In the genomic region with DNA sequence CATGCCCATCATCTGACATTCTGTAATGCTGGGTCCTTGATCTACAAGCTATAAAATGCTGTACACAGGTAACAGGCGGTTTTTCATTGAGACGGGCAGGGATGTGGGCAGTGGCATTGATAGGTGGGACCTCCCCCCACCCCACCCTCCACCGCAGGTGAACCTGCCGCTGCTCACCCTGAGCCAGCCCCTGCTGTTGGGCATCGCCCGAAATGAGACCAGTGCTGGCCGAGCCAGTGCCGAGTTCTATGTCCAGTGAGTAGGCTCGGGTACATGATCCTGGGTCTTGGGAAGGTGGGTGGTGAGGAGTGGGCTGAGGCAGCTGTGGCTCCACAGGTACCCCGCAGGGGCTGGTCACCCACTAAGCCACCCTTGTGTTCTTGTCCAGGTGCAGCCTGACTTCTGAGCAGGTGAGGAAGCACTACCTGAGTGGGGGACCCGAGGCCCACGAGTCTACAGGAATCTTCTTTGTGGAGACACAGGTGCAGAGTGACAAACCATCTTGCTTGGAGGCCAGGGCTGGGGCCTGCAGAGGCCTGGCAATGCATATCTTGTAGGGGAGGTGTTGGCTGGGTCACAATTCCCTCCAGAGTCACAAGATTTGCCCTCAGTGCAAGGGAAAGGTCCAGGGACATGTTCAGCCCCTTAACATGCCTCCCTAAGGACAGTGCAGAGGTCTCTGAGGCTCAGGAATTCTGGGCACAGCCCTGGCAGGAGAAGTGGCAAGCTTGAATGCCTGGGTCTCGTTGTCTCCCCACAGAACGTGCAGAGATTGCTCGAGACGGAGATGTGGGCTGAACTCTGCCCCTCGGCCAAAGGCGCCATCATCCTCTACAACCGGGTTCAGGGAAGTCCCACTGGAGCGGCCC, we compare ENCODE assay signal across 8 cellular contexts. TPM values are rescaled to one million over a fixed set of nuclear protein-coding genes. Genes with fewer than 3 reads are reported as not detected.
DNase-seq lines count a peak whose midpoint lies in the region; ATAC-seq lines count a peak whose summit lies in the region.

No MANE protein-coding gene starts in this region.

- peaks cover 24 to 34% (median 26%) of the 10 kb centered on the region in 3 donors for H3K4me1 Mint-ChIP-seq in IgD-negative memory B cell
- H3K4me1 Mint-ChIP-seq in immature natural killer cell: peaks cover 40 to 53% of the 10 kb centered on the region in 2 donors
- peaks cover 44 to 83% of the 10 kb centered on the region in 2 donors for H3K4me1 Mint-ChIP-seq in stimulated activated naive B cell treated with anti-CD40 and anti-IgM and Interleukin-4, amounts not matched to agents 10 μg/mL and 1 μg/mL and 100 μg/mL, for 72 hours

- H3K4me3 Mint-ChIP-seq in IgD-negative memory B cell: peak overlapping the region; percentile 88 to 98 (median 96)
- peak overlapping the region; percentile 86 to 94 (median 87) for H3K4me3 Mint-ChIP-seq in immature natural killer cell
- peak overlapping the region; percentile 58 to 97 for H3K4me3 Mint-ChIP-seq in stimulated activated naive B cell treated with anti-CD40 and anti-IgM and Interleukin-4, amounts not matched to agents 10 μg/mL and 1 μg/mL and 100 μg/mL, for 72 hours

- H3K36me3 Mint-ChIP-seq in IgD-negative memory B cell (no peaks in the 10 kb centered on the region), immature natural killer cell (no peaks in the 10 kb centered on the region)
- H3K36me3 Mint-ChIP-seq in activated naive CD4-positive, alpha-beta T cell treated with anti-CD3 and anti-CD28 coated beads, Interleukin-2, amount 50 U/mL, for 72 hours: peaks cover 0 to 8% of the 10 kb centered on the region in 2 donors
- peaks cover 21 to 23% of the 10 kb centered on the region in 2 donors for H3K36me3 Mint-ChIP-seq in stimulated activated naive B cell treated with anti-CD40 and anti-IgM and Interleukin-4, amounts not matched to agents 10 μg/mL and 1 μg/mL and 100 μg/mL, for 72 hours

- H3K9me3 Mint-ChIP-seq in IgD-negative memory B cell (no peaks in the 10 kb centered on the region), immature natural killer cell (no peaks in the 10 kb centered on the region)
- H3K9me3 Mint-ChIP-seq in activated naive CD4-positive, alpha-beta T cell treated with anti-CD3 and anti-CD28 coated beads, Interleukin-2, amount 50 U/mL, for 72 hours: no peaks in the 10 kb centered on the region
- no peaks in the 10 kb centered on the region for H3K9me3 Mint-ChIP-seq in stimulated activated naive B cell treated with anti-CD40 and anti-IgM and Interleukin-4, amounts not matched to agents 10 μg/mL and 1 μg/mL and 100 μg/mL, for 72 hours

- H3K27ac Mint-ChIP-seq in IgD-negative memory B cell: peak overlapping the region; percentile 97 to 99 (median 97)
- peak overlapping the region; percentile 81 to 92 for H3K27ac Mint-ChIP-seq in activated naive CD4-positive, alpha-beta T cell treated with anti-CD3 and anti-CD28 coated beads, Interleukin-2, amount 50 U/mL, for 72 hours
- peak overlapping the region; percentile 76 to 94 (median 86) for H3K27ac Mint-ChIP-seq in immature natural killer cell
- peak overlapping the region; percentile 79 for H3K27ac Mint-ChIP-seq in stimulated activated naive B cell treated with anti-CD40 and anti-IgM and Interleukin-4, amounts not matched to agents 10 μg/mL and 1 μg/mL and 100 μg/mL, for 72 hours

- H3K27me3 Mint-ChIP-seq in IgD-negative memory B cell (no peaks in the 10 kb centered on the region), immature natural killer cell (ENCODE audit: low read depth in 3 of 3) (peaks cover 0 to 4% (median 2%) of the 10 kb centered on the region in 3 donors)
- no peaks in the 10 kb centered on the region for H3K27me3 Mint-ChIP-seq in stimulated activated naive B cell treated with anti-CD40 and anti-IgM and Interleukin-4, amounts not matched to agents 10 μg/mL and 1 μg/mL and 100 μg/mL, for 72 hours

- no peak for ATAC-seq in activated naive CD4-positive, alpha-beta T cell treated with anti-CD3 and anti-CD28 coated beads, Interleukin-2, amount 50 U/mL, for 72 hours
- ATAC-seq in stimulated activated naive B cell treated with anti-CD40 and anti-IgM and Interleukin-4, amounts not matched to agents 10 μg/mL and 1 μg/mL and 100 μg/mL, for 72 hours (replicated peaks): no peak
- no peak for ATAC-seq in HG03432 (IDR thresholded peaks at IDR 0.05; ENCODE audit: unreplicated experiment)

- DNase-seq in activated naive CD4-positive, alpha-beta T cell treated with anti-CD3 and anti-CD28 coated beads, Interleukin-2, amount 50 U/mL, for 72 hours (ENCODE audit: low spot score in 2 of 2): no peak
- DNase-seq in immature natural killer cell (no peak), inferior parietal cortex (ENCODE audit: extremely low spot score) (no peak), CD1c-positive myeloid dendritic cell (ENCODE audit: extremely low spot score) (no peak)
- DNase-seq in stimulated activated naive B cell treated with anti-CD40 and anti-IgM and Interleukin-4, amounts not matched to agents 10 μg/mL and 1 μg/mL and 100 μg/mL, for 72 hours: no peak
- DNase-seq in stimulated activated CD4-positive, alpha-beta T cell treated with anti-CD3 and anti-CD28 coated beads, Interleukin-4, amount 100 ng/mL, for 1 hour: no peak

RNA-seq across cellular contexts. Expression of gene DNAJC4, which starts 1.0 kb away (rescaled TPM):
- polyA plus RNA-seq in IgD-negative memory B cell (49.3 TPM), immature natural killer cell (10 to 100 TPM; 25.2 to 32.6 (median 26.7) TPM)
- 10 to 100 TPM; 26.7 to 48.7 TPM for total RNA-seq in activated naive CD4-positive, alpha-beta T cell treated with anti-CD3 and anti-CD28 coated beads, Interleukin-2, amount 50 U/mL, for 72 hours

RNA-seq across cellular contexts. Expression of gene NUDT22, which starts 3.2 kb away (rescaled TPM):
- polyA plus RNA-seq in IgD-negative memory B cell: 56.6 TPM
- total RNA-seq in activated naive CD4-positive, alpha-beta T cell treated with anti-CD3 and anti-CD28 coated beads, Interleukin-2, amount 50 U/mL, for 72 hours: 10 to 100 TPM; 87.4 to 88.8 TPM
- 10 to 100 TPM; 64.9 to 95.4 (median 74.9) TPM for polyA plus RNA-seq in immature natural killer cell

RNA-seq across cellular contexts. Expression of gene TRPT1, which starts 3.3 kb away (rescaled TPM):
- polyA plus RNA-seq in IgD-negative memory B cell (75.0 TPM), immature natural killer cell (10 to 100 TPM; 42.2 to 51.0 (median 43.8) TPM)
- total RNA-seq in activated naive CD4-positive, alpha-beta T cell treated with anti-CD3 and anti-CD28 coated beads, Interleukin-2, amount 50 U/mL, for 72 hours: 10 to 100 TPM; 31.2 to 36.5 TPM

RNA-seq across cellular contexts. Expression of gene VEGFB, which starts 5.1 kb away (rescaled TPM):
- polyA plus RNA-seq in IgD-negative memory B cell: 34.8 TPM
- 100 to 1,000 TPM in 1 of 2 donors, 10 to 100 TPM in 1; 57.6 to 119 TPM for total RNA-seq in activated naive CD4-positive, alpha-beta T cell treated with anti-CD3 and anti-CD28 coated beads, Interleukin-2, amount 50 U/mL, for 72 hours
- polyA plus RNA-seq in immature natural killer cell: 10 to 100 TPM in 1 of 3 donors, 1 to 10 TPM in 2; 6.7 to 10.3 (median 9.4) TPM

RNA-seq across cellular contexts. Expression of gene FKBP2, which starts 11.6 kb away (rescaled TPM):
- polyA plus RNA-seq in IgD-negative memory B cell: 101 TPM
- 10 to 100 TPM; 27.7 to 36.0 TPM for total RNA-seq in activated naive CD4-positive, alpha-beta T cell treated with anti-CD3 and anti-CD28 coated beads, Interleukin-2, amount 50 U/mL, for 72 hours
- 100 to 1,000 TPM; 110 to 142 (median 130) TPM for polyA plus RNA-seq in immature natural killer cell
